Comparison of ENCODE assay signal across 9 cellular contexts in the genomic region with DNA sequence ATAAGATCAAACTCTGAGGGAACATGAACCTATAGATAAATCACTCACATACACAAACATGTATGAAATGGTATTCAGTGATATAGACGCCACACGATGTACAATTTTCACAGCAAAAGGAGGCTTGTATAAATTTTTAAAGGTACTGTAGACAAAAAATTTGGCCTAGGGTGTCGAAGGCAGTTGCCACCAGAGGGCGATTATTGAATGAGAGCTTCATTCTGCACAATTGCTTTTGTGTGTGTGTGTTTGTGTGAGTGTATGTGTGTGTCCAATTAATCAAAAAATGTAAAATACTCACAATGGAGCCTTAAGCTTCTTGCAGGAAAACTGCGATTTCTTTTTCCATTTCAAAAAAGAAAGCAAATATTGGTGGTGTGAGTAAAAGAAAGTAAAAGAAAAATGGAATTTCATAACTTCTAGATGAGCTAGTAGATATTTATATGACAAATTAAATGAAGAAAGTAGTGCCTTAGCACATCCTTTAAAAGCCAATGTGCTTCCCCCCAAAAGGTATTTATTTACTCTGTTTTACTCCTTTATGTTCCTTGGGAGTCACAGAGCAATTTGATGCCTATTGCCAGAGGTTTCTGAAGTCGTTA.
DNase-seq lines count a peak whose midpoint lies in the region; ATAC-seq and TF ChIP-seq lines count a peak whose summit lies in the region.
"Had no signal": no experiment of that assay in that cellular context is flagged by ENCODE, and none has a peak within 500 bp of the region (broad histone marks: within the 10 kb centered on the region; RNA-seq: fewer than 3 reads in every experiment).

No MANE protein-coding gene starts in this region.

- H3K27ac Mint-ChIP-seq in type B pancreatic cell: no peak overlapping the region
- H3K27ac Mint-ChIP-seq in effector memory CD8-positive, alpha-beta T cell: no peak overlapping the region

- H3K9me3 Mint-ChIP-seq in type B pancreatic cell: no peaks in the 10 kb centered on the region
- H3K9me3 Mint-ChIP-seq in effector memory CD8-positive, alpha-beta T cell: peaks cover 0 to 4% of the 10 kb centered on the region in 2 donors

- H3K4me1 Mint-ChIP-seq in type B pancreatic cell (ENCODE audit: unreplicated experiment): no peaks in the 10 kb centered on the region
- H3K4me1 Mint-ChIP-seq in effector memory CD8-positive, alpha-beta T cell (ENCODE audit: low read depth in 2 of 2): no peaks in the 10 kb centered on the region

- no peaks in the 10 kb centered on the region for H3K9me3 ChIP-seq in heart left ventricle
- H3K9me3 ChIP-seq: neutrophil had no signal

- no peaks in the 10 kb centered on the region for H3K4me1 ChIP-seq in heart left ventricle

- no peaks in the 10 kb centered on the region for H3K27me3 Mint-ChIP-seq in type B pancreatic cell
- no peaks in the 10 kb centered on the region for H3K27me3 Mint-ChIP-seq in effector memory CD8-positive, alpha-beta T cell

- 41 to 51% (median 45%) methylated on average over 6 of the region's 6 CpGs for WGBS in heart left ventricle, 4 donors
- 42 to 45% methylated on average over 6 of the region's 6 CpGs for WGBS in lower leg skin, 2 donors

- H3K4me3 ChIP-seq in heart left ventricle: no peak overlapping the region
- H3K4me3 ChIP-seq in epithelial cell of proximal tubule (ENCODE audit: low read depth, low read length): no peak overlapping the region
- no peak overlapping the region for H3K4me3 ChIP-seq in lower leg skin (ENCODE audit: low read depth, poor library complexity, severe bottlenecking)

- DNase-seq in heart left ventricle: no peak
- DNase-seq in left ventricle myocardium superior: no peak
- DNase-seq in NCI-H526 (lab: John Stamatoyannopoulos, UW): peak; percentile 46 to 78
- no peak for DNase-seq in epithelial cell of proximal tubule (ENCODE audit: low read depth)
- DNase-seq in type B pancreatic cell (ENCODE audit: extremely low spot score, unreplicated experiment): no peak
- no peak for DNase-seq in effector memory CD8-positive, alpha-beta T cell
- no peak for DNase-seq in activated CD4-positive, alpha-beta T cell treated with anti-CD3 and anti-CD28 coated beads, Interleukin-2, amount 50 U/mL, for 1 hour
- no peak for DNase-seq in lower leg skin (ENCODE audit: low spot score in 2 of 2)

- intact Hi-C loops in heart left ventricle (cut with DNase I): no loop called here
- intact Hi-C loops in left ventricle myocardium superior (cut with micrococcal nuclease): no loop called here
- intact Hi-C loops in lower leg skin (cut with DNase I; ENCODE audit: low total_unique reads): no loop called here

- no peak overlapping the region for H3K4me3 Mint-ChIP-seq in type B pancreatic cell
- H3K4me3 Mint-ChIP-seq in effector memory CD8-positive, alpha-beta T cell: no peak overlapping the region

- no peak overlapping the region for H3K27ac ChIP-seq in heart left ventricle
- H3K27ac ChIP-seq: neutrophil had no signal

- TF ChIP-seq CTCF in heart left ventricle (IDR thresholded peaks at IDR 0.05) (peak in 8 of 12 donors; percentile 9 to 35 (median 17)), epithelial cell of proximal tubule (conservative IDR thresholded peaks at IDR 0.05; ENCODE audit: low read depth, low read length) (peak; percentile 74), type B pancreatic cell (conservative IDR thresholded peaks at IDR 0.05) (peak; percentile 81), lower leg skin (IDR thresholded peaks at IDR 0.05) (no peak)

- ATAC-seq in heart left ventricle: no peak
- ATAC-seq in left ventricle myocardium superior: no peak
- ATAC-seq in effector memory CD8-positive, alpha-beta T cell (replicated peaks): no peak

- no peak for TF ChIP-seq POLR2A in heart left ventricle (IDR thresholded peaks at IDR 0.05)
- TF ChIP-seq POLR2A in lower leg skin (IDR thresholded peaks at IDR 0.05): no peak

- no peaks in the 10 kb centered on the region for H3K36me3 ChIP-seq in heart left ventricle
- H3K36me3 ChIP-seq: neutrophil had no signal

- H3K27me3 ChIP-seq in heart left ventricle: no peaks in the 10 kb centered on the region
- H3K27me3 ChIP-seq: neutrophil had no signal

- H3K36me3 Mint-ChIP-seq in type B pancreatic cell: no peaks in the 10 kb centered on the region
- no peaks in the 10 kb centered on the region for H3K36me3 Mint-ChIP-seq in effector memory CD8-positive, alpha-beta T cell (ENCODE audit: insufficient read depth)

Comparison
In these comparisons a context has a peak if more than half of its experiments do, and no peak if none do; other contexts are left out.
1. DNase-seq: peak in NCI-H526 (2 of 2); none in heart left ventricle (0 of 5), left ventricle myocardium superior (single experiment), epithelial cell of proximal tubule (single experiment), type B pancreatic cell (single experiment), effector memory CD8-positive, alpha-beta T cell (0 of 3), activated CD4-positive, alpha-beta T cell treated with anti-CD3 and anti-CD28 coated beads, Interleukin-2, amount 50 U/mL, for 1 hour (single experiment) and lower leg skin (0 of 2).
2. CTCF ChIP-seq: peak in heart left ventricle (8 of 12), epithelial cell of proximal tubule (single experiment) and type B pancreatic cell (single experiment); none in lower leg skin (0 of 3).